In genomic region chr11:34823197-34823596, GRCh38 we compare ENCODE assay signal across 17 cellular contexts.
"Had no signal": no experiment of that assay in that cellular context is flagged by ENCODE, and none has a peak within 500 bp of the region (broad histone marks: within the 10 kb centered on the region; RNA-seq: fewer than 3 reads in every experiment).

No MANE protein-coding gene starts in this region.

- H3K4me1 ChIP-seq: pancreas, testis had no signal

- H3K4me3 ChIP-seq: cardiac muscle cell, left lung, pancreas, skin epidermis, testis had no signal

- DNase-seq: activated CD4-positive, alpha-beta T cell treated with anti-CD3 and anti-CD28 coated beads, Interleukin-2, amount 50 U/mL, for 4 hours; activated gamma-delta T cell; activated T-cell treated with anti-CD3 and anti-CD28 coated beads, Interleukin-2, amount 50 U/mL, for 72 hours; glutamatergic neuron; left lung; naive B cell; pancreas; retina; stimulated activated CD4-positive, alpha-beta T cell treated with anti-CD3 and anti-CD28 coated beads, Interleukin-2, amount 100 ng/mL, for 48 hours; testis had no signal

- ATAC-seq: activated T-cell treated with anti-CD3 and anti-CD28 coated beads, Interleukin-2, amount 50 U/mL, for 72 hours; left lung; pancreas had no signal

- H3K36me3 Mint-ChIP-seq: activated naive CD8-positive, alpha-beta T cell; naive B cell had no signal

- H3K9me3 ChIP-seq: left lung, pancreas, testis had no signal

- H3K36me3 ChIP-seq: cardiac muscle cell, left lung, pancreas had no signal

- H3K9me3 Mint-ChIP-seq: naive B cell, type B pancreatic cell had no signal

- H3K27me3 ChIP-seq: cardiac muscle cell, left lung, pancreas, testis had no signal

- H3K27ac ChIP-seq: cardiac muscle cell, left lung, testis had no signal

- H3K27ac Mint-ChIP-seq: activated naive CD8-positive, alpha-beta T cell; activated T-cell treated with anti-CD3 and anti-CD28 coated beads, Interleukin-2, amount 50 U/mL, for 72 hours; memory B cell; naive B cell; type B pancreatic cell had no signal

- FAIRE-seq: keratinocyte, pancreas, TTC549 had no signal
